In the genomic region with DNA sequence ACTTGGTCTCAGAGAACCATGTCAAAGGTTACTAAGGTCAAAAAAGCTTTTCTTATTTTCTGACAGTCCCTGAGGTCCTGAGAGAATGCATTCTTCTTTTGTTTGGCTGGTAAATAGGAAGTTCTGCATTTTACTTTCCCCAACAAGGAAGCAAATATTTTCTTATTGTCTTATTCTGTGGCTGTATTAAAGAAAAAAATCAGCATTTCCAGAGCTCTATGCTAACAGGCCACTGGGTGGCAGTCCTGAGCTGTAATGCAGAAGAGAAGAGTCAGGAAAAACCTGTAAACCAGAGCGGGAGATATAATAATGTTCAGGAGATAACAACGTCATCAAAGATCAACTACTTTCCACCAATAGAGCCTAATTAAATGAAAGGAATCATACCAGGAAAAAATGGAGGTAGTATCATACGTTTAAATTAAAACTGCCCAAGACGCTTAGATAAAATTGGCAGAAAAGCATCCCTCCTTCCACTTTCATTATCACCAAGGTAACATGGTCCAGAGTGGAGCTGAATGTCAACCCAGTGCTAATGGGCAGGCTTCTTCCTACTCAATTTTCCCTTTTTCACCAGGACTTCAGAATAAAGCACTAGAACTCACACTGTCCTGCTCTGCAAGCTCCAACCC, we compare ENCODE assay signal across 8 cellular contexts. TPM values are rescaled to one million over a fixed set of nuclear protein-coding genes. Genes with fewer than 3 reads are reported as not detected.
DNase-seq lines count a peak whose midpoint lies in the region; ATAC-seq and TF ChIP-seq lines count a peak whose summit lies in the region.

No MANE protein-coding gene starts in this region.

- no peaks in the 10 kb centered on the region for H3K9me3 Mint-ChIP-seq in activated CD4-positive, alpha-beta memory T cell treated with anti-CD3 and anti-CD28 coated beads, Interleukin-2, amount 10 ng/mL, durations not matched to agents 7 days and 5 days
- H3K9me3 Mint-ChIP-seq in mesothelial cell of epicardium: no peaks in the 10 kb centered on the region

- H3K4me3 Mint-ChIP-seq in activated CD4-positive, alpha-beta memory T cell treated with anti-CD3 and anti-CD28 coated beads, Interleukin-2, amount 10 ng/mL, durations not matched to agents 7 days and 5 days: peak overlapping the region; percentile 38
- H3K4me3 Mint-ChIP-seq in mesothelial cell of epicardium: no peak overlapping the region

- no peaks in the 10 kb centered on the region for H3K36me3 Mint-ChIP-seq in activated CD4-positive, alpha-beta memory T cell treated with anti-CD3 and anti-CD28 coated beads, Interleukin-2, amount 10 ng/mL, durations not matched to agents 7 days and 5 days (ENCODE audit: low read depth)
- H3K36me3 Mint-ChIP-seq in mesothelial cell of epicardium: no peaks in the 10 kb centered on the region

- no peak for ATAC-seq in GM18498 (IDR thresholded peaks at IDR 0.05; ENCODE audit: unreplicated experiment)

- CTCF ChIA-PET in activated CD4-positive, alpha-beta memory T cell treated with anti-CD3 and anti-CD28 coated beads, Interleukin-2, amount 10 ng/mL, durations not matched to agents 7 days and 5 days (lab: Charles Lee): interaction anchor here (0.5 to 4.0 kb wide), 46 partner anchors 9 to 558 kb away, joined by 3 to 36 read pairs (median 3); a partner anchor contains a TSS

- peak; percentile 76 for TF ChIP-seq CTCF in mesothelial cell of epicardium (IDR thresholded peaks at IDR 0.05; ENCODE audit: unreplicated experiment)

- POLR2A ChIA-PET in activated CD4-positive, alpha-beta memory T cell treated with anti-CD3 and anti-CD28 coated beads, Interleukin-2, amount 10 ng/mL, durations not matched to agents 7 days and 5 days (lab: Charles Lee): interaction anchor here (1.1 to 1.2 kb wide), 2 partner anchors 44 to 85 kb away, joined by 3 to 6 read pairs; no protein-coding TSS in a partner anchor

- DNase-seq in COLO829 (ENCODE audit: low spot score): peak; percentile 86
- peak; percentile 52 for DNase-seq in HK-2 (ENCODE audit: unreplicated experiment)
- peak; percentile 82 for DNase-seq in NCI-H82 (lab: John Stamatoyannopoulos, UW)
- DNase-seq in activated CD4-positive, alpha-beta memory T cell treated with anti-CD3 and anti-CD28 coated beads, Interleukin-2, amount 10 ng/mL, durations not matched to agents 7 days and 5 days: peak; percentile 66
- DNase-seq in effector CD8-positive, alpha-beta T cell (lab: John Stamatoyannopoulos, UW): peak; percentile 42
- DNase-seq in mesothelial cell of epicardium (ENCODE audit: low spot score in 2 of 2, unreplicated experiment in 2 of 2): peak; percentile 56 to 70
- DNase-seq in stimulated activated CD8-positive, alpha-beta memory T cell treated with anti-CD3 and anti-CD28 coated beads, Interleukin-4, amount 100 ng/mL, for 1 hour (ENCODE audit: low read depth in 2 of 2, low spot score in 1 of 2): peak; percentile 14 to 33

- H3K27ac Mint-ChIP-seq in activated CD4-positive, alpha-beta memory T cell treated with anti-CD3 and anti-CD28 coated beads, Interleukin-2, amount 10 ng/mL, durations not matched to agents 7 days and 5 days: no peak overlapping the region
- H3K27ac Mint-ChIP-seq in mesothelial cell of epicardium: no peak overlapping the region

- peaks cover 16% of the 10 kb centered on the region for H3K4me1 Mint-ChIP-seq in activated CD4-positive, alpha-beta memory T cell treated with anti-CD3 and anti-CD28 coated beads, Interleukin-2, amount 10 ng/mL, durations not matched to agents 7 days and 5 days
- H3K4me1 Mint-ChIP-seq in mesothelial cell of epicardium: peaks cover 32% of the 10 kb centered on the region

- H3K27me3 Mint-ChIP-seq in activated CD4-positive, alpha-beta memory T cell treated with anti-CD3 and anti-CD28 coated beads, Interleukin-2, amount 10 ng/mL, durations not matched to agents 7 days and 5 days: no peaks in the 10 kb centered on the region
- peaks cover 8% of the 10 kb centered on the region for H3K27me3 Mint-ChIP-seq in mesothelial cell of epicardium (ENCODE audit: low read depth)

RNA-seq across cellular contexts. Expression of a gene that starts 55.6 kb away (rescaled TPM):
- total RNA-seq in activated CD4-positive, alpha-beta memory T cell treated with anti-CD3 and anti-CD28 coated beads, Interleukin-2, amount 10 ng/mL, durations not matched to agents 7 days and 5 days: 1 to 10 TPM; 1.3 to 1.5 TPM
- total RNA-seq in mesothelial cell of epicardium: 12.4 to 15.7 TPM (median 14.2 TPM) in 3 replicates

Comparison
In these comparisons a context has a peak if more than half of its experiments do, and no peak if none do; other contexts are left out.
1. DNase-seq: peak in every context shown above with its lines; median percentile 86 in COLO829; 82 in NCI-H82; 66 in activated CD4-positive, alpha-beta memory T cell treated with anti-CD3 and anti-CD28 coated beads, Interleukin-2, amount 10 ng/mL, durations not matched to agents 7 days and 5 days; 63 in mesothelial cell of epicardium; 52 in HK-2; 42 in effector CD8-positive, alpha-beta T cell; 24 in stimulated activated CD8-positive, alpha-beta memory T cell treated with anti-CD3 and anti-CD28 coated beads, Interleukin-4, amount 100 ng/mL, for 1 hour.